Comparison of ENCODE assay signal across 8 cellular contexts in genomic region chr11:63023851-63024648, GRCh38. TPM values are rescaled to one million over a fixed set of nuclear protein-coding genes. Genes with fewer than 3 reads are reported as not detected.
DNase-seq lines count a peak whose midpoint lies in the region; ATAC-seq, FAIRE-seq and TF ChIP-seq lines count a peak whose summit lies in the region.

No MANE protein-coding gene starts in this region.

- TF ChIP-seq CTCF in astrocyte (IDR thresholded peaks at IDR 0.05; ENCODE audit: insufficient read depth, low read depth, low read length) = peak; percentile 99
- peak; percentile 95 to 100 (median 98) for TF ChIP-seq CTCF in gastrocnemius medialis (IDR thresholded peaks at IDR 0.05 in 4 of 5, conservative IDR thresholded peaks at IDR 0.05 in 1 of 5)

- no peaks in the 10 kb centered on the region for H3K36me3 Mint-ChIP-seq in astrocyte (ENCODE audit: low read depth, unreplicated experiment)

- peaks cover 25% of the 10 kb centered on the region for H3K27me3 Mint-ChIP-seq in astrocyte (ENCODE audit: low read depth, unreplicated experiment)

- TF ChIP-seq POLR2A in gastrocnemius medialis (IDR thresholded peaks at IDR 0.05) = no peak

- no peak overlapping the region for H2AFZ ChIP-seq in astrocyte (ENCODE audit: low read depth, low read length)

- H3K9me3 ChIP-seq in astrocyte (ENCODE audit: insufficient read depth, low read depth, low read length) (no peaks in the 10 kb centered on the region), gastrocnemius medialis (no peaks in the 10 kb centered on the region)

- DNase-seq in ACHN = peak; percentile 54
- peak; percentile 24 for DNase-seq in NCI-H146 treated with DMSO at 0.1 percent for 48 hours (lab: John Stamatoyannopoulos, UW; ENCODE audit: unreplicated experiment)
- peak; percentile 88 for DNase-seq in T-helper 9 cell
- DNase-seq in astrocyte (ENCODE audit: low read depth) = peak; percentile 19
- peak; percentile 82 for DNase-seq in hepatic stellate cell (ENCODE audit: low spot score)
- DNase-seq in gastrocnemius medialis = peak; percentile 59 to 70

- H3K79me2 ChIP-seq in astrocyte (ENCODE audit: insufficient read depth, low read length) = no peaks in the 10 kb centered on the region

- H3K27ac Mint-ChIP-seq in astrocyte (ENCODE audit: unreplicated experiment) = no peak overlapping the region

- intact Hi-C loops in gastrocnemius medialis (cut with DNase I; ENCODE audit: low total_unique reads) = loop anchor here (1.0 kb wide), 1 partner anchor 118 kb away; no protein-coding TSS in a partner anchor

- ATAC-seq in GM18868 (IDR thresholded peaks at IDR 0.05; ENCODE audit: unreplicated experiment) = peak; percentile 49
- ATAC-seq in gastrocnemius medialis = peak; percentile 84 to 87
- no peak for ATAC-seq in HG03045 (IDR thresholded peaks at IDR 0.05; ENCODE audit: unreplicated experiment)

- no peak overlapping the region for H3K9ac ChIP-seq in astrocyte (ENCODE audit: low read length)

- no peaks in the 10 kb centered on the region for H3K4me1 Mint-ChIP-seq in astrocyte (ENCODE audit: low read depth, unreplicated experiment)

- FAIRE-seq in astrocyte (lab: Jason Lieb, UNC) = no peak

- H4K20me1 ChIP-seq in astrocyte (ENCODE audit: insufficient read depth, low read length) = no peaks in the 10 kb centered on the region

- H3K36me3 ChIP-seq in astrocyte (ENCODE audit: insufficient read depth, low read length) (no peaks in the 10 kb centered on the region), gastrocnemius medialis (no peaks in the 10 kb centered on the region)

- no peak overlapping the region for H3K4me3 Mint-ChIP-seq in astrocyte (ENCODE audit: unreplicated experiment)

- H3K4me1 ChIP-seq in astrocyte (ENCODE audit: insufficient read depth, low read length) = no peaks in the 10 kb centered on the region
- H3K4me1 ChIP-seq in gastrocnemius medialis = peaks cover 0 to 7% of the 10 kb centered on the region in 2 donors

- H3K9me3 Mint-ChIP-seq in astrocyte (ENCODE audit: unreplicated experiment) = peaks cover 4% of the 10 kb centered on the region

- no peak overlapping the region for H3K27ac ChIP-seq in astrocyte (ENCODE audit: low read depth, low read length)
- no peak overlapping the region for H3K27ac ChIP-seq in gastrocnemius medialis

- H3K4me2 ChIP-seq in astrocyte (ENCODE audit: low read length) = peak overlapping the region; percentile 10

- H3K27me3 ChIP-seq in astrocyte (ENCODE audit: insufficient read depth, low read length) = peaks cover 5% of the 10 kb centered on the region
- H3K27me3 ChIP-seq in gastrocnemius medialis = peaks cover 0 to 9% (median 8%) of the 10 kb centered on the region in 3 donors

- no peak overlapping the region for H3K4me3 ChIP-seq in astrocyte (ENCODE audit: insufficient read depth, low read depth, low read length)
- no peak overlapping the region for H3K4me3 ChIP-seq in gastrocnemius medialis

- in situ Hi-C loops in ACHN (cut with HindIII; ENCODE audit: low pct_ligation_motif_present, low pct_unique_long_range_greater_than_20kb, low sequenced_read_pairs) (no loop called here), gastrocnemius medialis (cut with MboI; ENCODE audit: low sequenced_read_pairs in 4 of 4) (loop anchor here (5.0 kb wide), 1 partner anchor 117 kb away; no protein-coding TSS in a partner anchor)

RNA-seq across cellular contexts. Expression of gene SLC22A8, which starts 8.4 kb away (rescaled TPM):
- not detected in 2 replicates for total RNA-seq in astrocyte
- not detected for total RNA-seq in gastrocnemius medialis

RNA-seq across cellular contexts. Expression of gene SLC22A6, which starts 39.3 kb away (rescaled TPM):
- total RNA-seq in astrocyte (not detected in 2 replicates), gastrocnemius medialis (not detected)

Comparison
In these comparisons a context has a peak if more than half of its experiments do, and no peak if none do; other contexts are left out.
1. DNase-seq: peak in every context shown above with its lines; median percentile 88 in T-helper 9 cell; 82 in hepatic stellate cell; 64 in gastrocnemius medialis; 54 in ACHN; 24 in NCI-H146 treated with DMSO at 0.1 percent for 48 hours; 19 in astrocyte.